1 cellular context compared by ENCODE assay signal in the genomic region with DNA sequence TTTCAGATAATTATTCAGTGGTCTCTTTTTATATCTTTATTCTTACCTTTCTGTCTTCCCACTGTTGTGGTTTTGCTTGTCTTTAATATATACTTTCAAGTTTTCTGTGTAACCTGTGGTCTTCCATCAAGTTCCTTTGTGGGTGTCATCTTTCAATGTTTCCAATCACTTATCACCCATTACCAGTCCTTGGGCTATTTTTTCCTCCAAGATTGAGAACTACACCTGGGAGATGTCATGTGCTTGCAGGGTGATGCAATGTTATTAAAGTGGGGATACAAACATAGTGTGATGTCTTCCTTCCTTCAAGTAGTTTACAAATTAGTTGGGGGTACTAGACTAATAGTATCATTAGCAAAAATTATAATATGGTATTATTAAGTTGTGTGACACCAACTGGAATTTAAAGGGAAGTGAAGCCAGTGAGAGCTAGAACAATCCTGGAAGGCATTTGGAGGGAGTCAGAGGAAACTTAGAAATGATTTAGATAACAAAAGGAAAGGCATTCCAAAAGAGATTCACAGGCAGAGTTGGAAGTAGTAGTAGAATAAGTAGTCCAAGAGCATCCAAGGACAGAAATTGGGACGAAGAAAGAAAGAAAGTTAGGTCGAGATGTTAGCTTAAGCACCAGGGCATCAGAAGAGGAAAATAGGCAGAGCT.
TF ChIP-seq lines count a peak whose summit lies in the region.

No MANE protein-coding gene starts in this region.

TF ChIP-seq in WTC11, 78 proteins besides CTCF, POLR2A, EP300 and RAD21 (continued from another document):
- TF ChIP-seq, protein P1, sequence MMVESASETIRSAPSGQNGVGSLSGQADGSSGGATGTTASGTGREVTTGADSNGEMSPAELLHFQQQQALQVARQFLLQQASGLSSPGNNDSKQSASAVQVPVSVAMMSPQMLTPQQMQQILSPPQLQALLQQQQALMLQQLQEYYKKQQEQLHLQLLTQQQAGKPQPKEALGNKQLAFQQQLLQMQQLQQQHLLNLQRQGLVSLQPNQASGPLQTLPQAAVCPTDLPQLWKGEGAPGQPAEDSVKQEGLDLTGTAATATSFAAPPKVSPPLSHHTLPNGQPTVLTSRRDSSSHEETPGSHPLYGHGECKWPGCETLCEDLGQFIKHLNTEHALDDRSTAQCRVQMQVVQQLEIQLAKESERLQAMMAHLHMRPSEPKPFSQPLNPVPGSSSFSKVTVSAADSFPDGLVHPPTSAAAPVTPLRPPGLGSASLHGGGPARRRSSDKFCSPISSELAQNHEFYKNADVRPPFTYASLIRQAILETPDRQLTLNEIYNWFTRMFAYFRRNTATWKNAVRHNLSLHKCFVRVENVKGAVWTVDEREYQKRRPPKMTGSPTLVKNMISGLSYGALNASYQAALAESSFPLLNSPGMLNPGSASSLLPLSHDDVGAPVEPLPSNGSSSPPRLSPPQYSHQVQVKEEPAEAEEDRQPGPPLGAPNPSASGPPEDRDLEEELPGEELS (CRISPR knock-in tag; IDR thresholded peaks at IDR 0.05): no peak
